In the genomic region with DNA sequence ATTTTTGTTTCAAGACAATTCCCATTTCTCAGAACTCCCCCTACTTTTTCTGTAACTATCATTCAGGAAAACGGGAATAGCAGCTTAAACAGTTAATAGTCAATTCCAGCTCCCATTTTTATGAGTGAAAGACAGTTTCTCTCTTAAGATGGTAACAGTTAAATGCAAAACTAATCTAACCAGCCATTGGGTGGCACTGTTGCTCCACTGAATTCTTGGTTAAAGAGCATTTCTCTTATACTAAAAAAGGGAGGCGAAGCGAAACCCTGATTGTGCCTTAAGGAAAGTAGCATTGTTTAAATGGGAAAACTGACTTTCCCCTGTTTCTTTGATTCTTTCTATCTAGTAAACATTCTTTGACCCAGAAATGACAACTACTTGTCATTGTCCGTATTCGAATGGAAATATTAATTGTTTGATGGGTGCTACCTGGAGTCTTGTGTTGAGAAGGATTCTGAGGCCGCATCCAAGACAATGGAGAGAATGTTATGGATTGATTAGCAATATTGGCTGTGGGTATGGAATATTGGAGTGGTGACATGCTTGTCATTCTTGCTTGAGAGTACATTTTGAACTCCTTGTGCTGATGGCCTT, we compare ENCODE assay signal across 8 cellular contexts.
A peak's percentile ranks its signal among the peaks of the same experiment; 100 is the strongest.
DNase-seq lines count a peak whose midpoint lies in the region; ATAC-seq lines count a peak whose summit lies in the region.

No MANE protein-coding gene starts in this region.

- no peaks in the 10 kb centered on the region for H3K9me3 Mint-ChIP-seq in activated CD4-positive, alpha-beta T cell treated with anti-CD3 and anti-CD28 coated beads, Interleukin-2, amount 10 ng/mL, durations not matched to agents 24 days and 14 days

- no peaks in the 10 kb centered on the region for H3K27me3 Mint-ChIP-seq in activated CD4-positive, alpha-beta T cell treated with anti-CD3 and anti-CD28 coated beads, Interleukin-2, amount 10 ng/mL, durations not matched to agents 24 days and 14 days

- no peaks in the 10 kb centered on the region for H3K4me1 Mint-ChIP-seq in activated CD4-positive, alpha-beta T cell treated with anti-CD3 and anti-CD28 coated beads, Interleukin-2, amount 10 ng/mL, durations not matched to agents 24 days and 14 days

- no peaks in the 10 kb centered on the region for H3K36me3 Mint-ChIP-seq in activated CD4-positive, alpha-beta T cell treated with anti-CD3 and anti-CD28 coated beads, Interleukin-2, amount 10 ng/mL, durations not matched to agents 24 days and 14 days (ENCODE audit: low read depth)

- peak; percentile 79 for DNase-seq in activated CD4-positive, alpha-beta T cell treated with anti-CD3 and anti-CD28 coated beads, Interleukin-2, amount 10 ng/mL, durations not matched to agents 24 days and 14 days
- DNase-seq in activated CD4-positive, alpha-beta T cell treated with anti-CD3 and anti-CD28 coated beads for 1 hour: no peak
- DNase-seq in NCI-H748 (lab: John Stamatoyannopoulos, UW; ENCODE audit: unreplicated experiment) (peak; percentile 81), astrocyte of the hippocampus (ENCODE audit: low read depth, low spot score) (peak; percentile 82), inferior parietal cortex (ENCODE audit: extremely low spot score) (peak; percentile 87)
- DNase-seq in stimulated activated CD4-positive, alpha-beta T cell treated with anti-CD3 and anti-CD28 coated beads, TNF-alpha, amount 100 ng/mL, for 48 hours (ENCODE audit: low read depth in 3 of 3): peak in 2 of 3 donors; percentile 9 to 15

- H3K27ac Mint-ChIP-seq in activated CD4-positive, alpha-beta T cell treated with anti-CD3 and anti-CD28 coated beads, Interleukin-2, amount 10 ng/mL, durations not matched to agents 24 days and 14 days: no peak overlapping the region

- intact Hi-C loops in activated CD4-positive, alpha-beta T cell treated with anti-CD3 and anti-CD28 coated beads, Interleukin-2, amount 10 ng/mL, durations not matched to agents 24 days and 14 days (cut with micrococcal nuclease): loop anchor here (1.0 to 5.0 kb wide), 3 partner anchors 446 to 1194 kb away; no protein-coding TSS in a partner anchor

- no peak overlapping the region for H3K4me3 Mint-ChIP-seq in activated CD4-positive, alpha-beta T cell treated with anti-CD3 and anti-CD28 coated beads, Interleukin-2, amount 10 ng/mL, durations not matched to agents 24 days and 14 days

- peak; percentile 83 for ATAC-seq in GM19463 (IDR thresholded peaks at IDR 0.05; ENCODE audit: unreplicated experiment)
- ATAC-seq in HG03439 (IDR thresholded peaks at IDR 0.05; ENCODE audit: unreplicated experiment): peak; percentile 77
